8 cellular contexts compared by ENCODE assay signal in the genomic region with DNA sequence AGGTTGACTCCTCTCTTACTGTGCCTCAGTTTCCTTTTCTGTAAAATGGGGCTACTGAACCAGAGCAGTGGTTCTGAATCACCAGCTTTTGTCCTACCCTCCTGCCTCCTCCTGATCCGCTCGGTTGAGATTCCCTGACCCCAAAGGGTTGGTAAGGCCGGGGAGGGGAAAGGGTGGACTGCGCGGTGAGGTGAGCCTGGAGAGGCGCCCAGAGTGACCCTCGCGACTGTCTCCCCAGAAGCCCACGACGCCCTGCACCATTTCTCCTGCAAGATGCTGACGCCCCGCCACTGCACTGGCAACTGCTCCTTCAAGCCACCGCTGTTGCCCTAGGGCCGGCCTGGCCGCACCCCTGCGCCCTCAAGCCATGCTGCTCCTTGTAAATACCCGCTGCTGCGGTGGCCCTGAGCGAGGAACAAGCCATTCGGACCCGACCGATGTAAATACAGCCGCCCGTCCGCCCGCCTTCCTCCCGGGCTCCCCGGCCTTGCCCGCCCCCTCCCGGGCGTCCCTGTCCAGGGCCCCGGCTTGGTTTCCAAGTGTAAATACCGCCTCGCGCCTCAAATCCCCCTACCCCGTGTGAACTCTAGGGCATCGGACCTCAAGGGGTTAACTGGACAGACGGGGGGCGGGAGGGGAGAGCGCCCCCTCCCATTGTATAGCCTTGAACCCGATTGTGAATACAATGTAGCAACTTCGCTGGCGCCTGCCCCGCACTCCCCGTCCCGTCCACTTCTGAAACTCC. TPM values are rescaled to one million over a fixed set of nuclear protein-coding genes. Genes with fewer than 3 reads are reported as not detected.
A peak's percentile ranks its signal among the peaks of the same experiment; 100 is the strongest.
DNase-seq lines count a peak whose midpoint lies in the region; ATAC-seq and TF ChIP-seq lines count a peak whose summit lies in the region.

No MANE protein-coding gene starts in this region.

- no peaks in the 10 kb centered on the region for H4K20me1 ChIP-seq in PC-9 (ENCODE audit: insufficient read depth)

- no peak for DNase-seq in T-helper 2 cell treated with Interferon-gamma antibody and Interleukin-4, amounts not matched to agents 5 μg/mL and 100 μg/mL, for 36 hours (ENCODE audit: low spot score)
- DNase-seq in T-helper 2 cell (no peak), PC-9 (peak in 1 of 2 experiments; percentile 44), chondrocyte (ENCODE audit: low spot score) (no peak), memory B cell (ENCODE audit: low spot score in 2 of 2) (peak in 1 of 2 donors; percentile 54), NCI-H1694 treated with DMSO at 0.1 percent for 48 hours (lab: John Stamatoyannopoulos, UW) (no peak), NCI-H1694 (lab: John Stamatoyannopoulos, UW) (no peak)

- H3K4me2 ChIP-seq in PC-9 = peak overlapping the region; percentile 78

- no peaks in the 10 kb centered on the region for H3K36me3 ChIP-seq in PC-9 (ENCODE audit: low read depth)

- peaks cover 22% of the 10 kb centered on the region for H3K4me1 Mint-ChIP-seq in T-helper 2 cell treated with Interferon-gamma antibody and Interleukin-4, amounts not matched to agents 5 μg/mL and 100 μg/mL, for 36 hours (ENCODE audit: low read depth)
- H3K4me1 Mint-ChIP-seq in chondrocyte (ENCODE audit: low read depth) = peaks cover 33% of the 10 kb centered on the region
- peaks cover 25% of the 10 kb centered on the region for H3K4me1 Mint-ChIP-seq in memory B cell

- H3K79me2 ChIP-seq in PC-9 (ENCODE audit: low read depth) = no peaks in the 10 kb centered on the region

- H3K9me3 ChIP-seq in PC-9 (ENCODE audit: insufficient read depth, low read depth) = no peaks in the 10 kb centered on the region

- H3K4me3 ChIP-seq in PC-9 = peak overlapping the region; percentile 35; the same call in 1 of the 2 replicates

- no peaks in the 10 kb centered on the region for H3K9me3 Mint-ChIP-seq in T-helper 2 cell treated with Interferon-gamma antibody and Interleukin-4, amounts not matched to agents 5 μg/mL and 100 μg/mL, for 36 hours
- H3K9me3 Mint-ChIP-seq in chondrocyte (ENCODE audit: low read depth) (no peaks in the 10 kb centered on the region), memory B cell (no peaks in the 10 kb centered on the region)

- no peak overlapping the region for H3K27ac ChIP-seq in PC-9

- H3K9me2 ChIP-seq in PC-9 (ENCODE audit: insufficient read depth) = no peaks in the 10 kb centered on the region

- CTCF ChIA-PET in PC-9 (lab: Charles Lee) = no interaction called here

- POLR2A ChIA-PET in PC-9 (lab: Charles Lee; ENCODE audit: unreplicated experiment) = no interaction called here

- ATAC-seq in memory B cell (ENCODE audit: low read depth) (peak; percentile 49), GM18870 (IDR thresholded peaks at IDR 0.05; ENCODE audit: unreplicated experiment) (no peak)

- no peaks in the 10 kb centered on the region for H3F3A ChIP-seq in PC-9 (ENCODE audit: insufficient read depth, low read depth)

- no TSS peak for BruUV-seq in PC-9 (replicated peaks; lab: Mats Ljungman, UMichigan)

- peaks cover 6% of the 10 kb centered on the region for H3K4me1 ChIP-seq in PC-9 (replicated peaks; ENCODE audit: insufficient read depth)

- no peak overlapping the region for H3K27ac Mint-ChIP-seq in T-helper 2 cell treated with Interferon-gamma antibody and Interleukin-4, amounts not matched to agents 5 μg/mL and 100 μg/mL, for 36 hours
- H3K27ac Mint-ChIP-seq in chondrocyte (ENCODE audit: unreplicated experiment) (no peak overlapping the region), memory B cell (peak overlapping the region; percentile 78)

- H3K4me3 Mint-ChIP-seq in T-helper 2 cell treated with Interferon-gamma antibody and Interleukin-4, amounts not matched to agents 5 μg/mL and 100 μg/mL, for 36 hours = peak overlapping the region; percentile 77
- peak overlapping the region; percentile 70 for H3K4me3 Mint-ChIP-seq in chondrocyte (ENCODE audit: unreplicated experiment)
- peak overlapping the region; percentile 77 for H3K4me3 Mint-ChIP-seq in memory B cell

- no peaks in the 10 kb centered on the region for H3K36me3 Mint-ChIP-seq in T-helper 2 cell treated with Interferon-gamma antibody and Interleukin-4, amounts not matched to agents 5 μg/mL and 100 μg/mL, for 36 hours (ENCODE audit: low read depth)
- H3K36me3 Mint-ChIP-seq in chondrocyte (ENCODE audit: low read depth) (peaks cover 2% of the 10 kb centered on the region), memory B cell (no peaks in the 10 kb centered on the region)

- no peak overlapping the region for H2AFZ ChIP-seq in PC-9

- H3K27me3 ChIP-seq in PC-9 (ENCODE audit: insufficient read depth, low read depth) = no peaks in the 10 kb centered on the region; the same call in 1 of the 2 replicates

- intact Hi-C loops in PC-9 (cut with micrococcal nuclease; ENCODE audit: unreplicated experiment) = loop anchor here (10.0 kb wide), 4 partner anchors 589 to 949 kb away; no protein-coding TSS in a partner anchor

- H3K27me3 Mint-ChIP-seq in T-helper 2 cell treated with Interferon-gamma antibody and Interleukin-4, amounts not matched to agents 5 μg/mL and 100 μg/mL, for 36 hours (ENCODE audit: low read depth) = peaks cover 90% of the 10 kb centered on the region
- H3K27me3 Mint-ChIP-seq in chondrocyte (ENCODE audit: low read depth) (peaks cover 50% of the 10 kb centered on the region), memory B cell (peaks cover 28% of the 10 kb centered on the region)

- peak; percentile 54; the same call in 1 of the 2 replicates for TF ChIP-seq CTCF in PC-9 (conservative IDR thresholded peaks at IDR 0.05)
- peak; percentile 81 for TF ChIP-seq CTCF in chondrocyte (IDR thresholded peaks at IDR 0.05)

RNA-seq across cellular contexts. Expression of a gene that starts 6.2 kb away (rescaled TPM):
- not detected in 2 replicates for total RNA-seq in PC-9 (2021)
- total RNA-seq in chondrocyte = not detected in 3 replicates

RNA-seq across cellular contexts. Expression of a gene that starts 8.4 kb away (rescaled TPM):
- total RNA-seq in PC-9 (2021) (0.13 and 0.40 TPM in 2 replicates), chondrocyte (0.15 to 0.27 TPM (median 0.22 TPM) in 3 replicates)
